In the genomic region with DNA sequence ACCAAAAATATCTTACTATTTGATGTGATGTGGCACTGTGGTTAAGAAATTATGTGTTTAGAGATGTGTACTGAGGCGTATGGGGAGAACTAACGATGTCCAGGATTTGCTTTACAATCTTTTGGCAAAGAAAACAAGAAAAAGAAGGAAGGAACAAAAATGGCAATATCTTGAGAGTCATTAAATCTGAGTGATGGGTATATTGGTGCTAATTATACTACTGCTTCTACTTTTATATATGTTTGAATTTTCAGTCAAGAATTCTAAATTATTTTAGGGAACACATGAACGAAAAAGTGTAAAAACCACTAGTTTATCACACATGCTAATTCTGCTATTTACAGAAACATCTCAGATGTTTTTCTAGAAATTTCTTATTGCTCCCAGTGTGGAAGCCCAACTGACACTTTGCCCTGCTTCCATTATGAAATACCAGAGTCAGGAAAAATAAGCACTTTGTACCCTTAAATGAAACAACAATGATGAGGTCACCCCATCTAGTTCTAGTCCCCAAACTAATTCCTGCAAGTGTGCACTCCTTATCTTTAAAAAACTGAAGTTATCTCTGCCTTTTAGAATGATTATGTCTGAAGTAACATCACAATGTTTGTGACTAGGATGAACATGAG, we compare ENCODE assay signal across 1 cellular context.
TF ChIP-seq lines count a peak whose summit lies in the region.

No MANE protein-coding gene starts in this region.

TF ChIP-seq in HepG2, 621 proteins besides CTCF, POLR2A, EP300 and RAD21 (continued from another document and continues in another):
- TF ChIP-seq, protein P1, sequence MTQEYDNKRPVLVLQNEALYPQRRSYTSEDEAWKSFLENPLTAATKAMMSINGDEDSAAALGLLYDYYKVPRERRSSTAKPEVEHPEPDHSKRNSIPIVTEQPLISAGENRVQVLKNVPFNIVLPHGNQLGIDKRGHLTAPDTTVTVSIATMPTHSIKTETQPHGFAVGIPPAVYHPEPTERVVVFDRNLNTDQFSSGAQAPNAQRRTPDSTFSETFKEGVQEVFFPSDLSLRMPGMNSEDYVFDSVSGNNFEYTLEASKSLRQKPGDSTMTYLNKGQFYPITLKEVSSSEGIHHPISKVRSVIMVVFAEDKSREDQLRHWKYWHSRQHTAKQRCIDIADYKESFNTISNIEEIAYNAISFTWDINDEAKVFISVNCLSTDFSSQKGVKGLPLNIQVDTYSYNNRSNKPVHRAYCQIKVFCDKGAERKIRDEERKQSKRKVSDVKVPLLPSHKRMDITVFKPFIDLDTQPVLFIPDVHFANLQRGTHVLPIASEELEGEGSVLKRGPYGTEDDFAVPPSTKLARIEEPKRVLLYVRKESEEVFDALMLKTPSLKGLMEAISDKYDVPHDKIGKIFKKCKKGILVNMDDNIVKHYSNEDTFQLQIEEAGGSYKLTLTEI (CRISPR knock-in tag; conservative IDR thresholded peaks at IDR 0.05): no peak
- no peak for TF ChIP-seq ZBTB25 (CRISPR knock-in tag; IDR thresholded peaks at IDR 0.05)
- no peak for TF ChIP-seq RERE (CRISPR knock-in tag; IDR thresholded peaks at IDR 0.05; ENCODE audit: low read depth)
- TF ChIP-seq, protein P2, sequence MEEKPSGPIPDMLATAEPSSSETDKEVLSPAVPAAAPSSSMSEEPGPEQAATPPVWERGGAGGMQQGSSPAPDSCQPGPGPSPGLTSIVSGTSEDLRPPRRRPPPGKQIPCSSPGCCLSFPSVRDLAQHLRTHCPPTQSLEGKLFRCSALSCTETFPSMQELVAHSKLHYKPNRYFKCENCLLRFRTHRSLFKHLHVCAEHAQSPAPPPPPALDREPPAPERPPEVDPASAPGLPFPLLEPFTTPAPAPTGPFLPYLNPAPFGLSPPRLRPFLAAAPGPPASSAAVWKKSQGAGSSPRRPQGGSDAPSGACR (CRISPR knock-in tag; IDR thresholded peaks at IDR 0.05): 0 out of 2 replicates have a peak, but pooled peaks have one; percentile 39
- peak; percentile 59 for TF ChIP-seq CEBPG (CRISPR knock-in tag; IDR thresholded peaks at IDR 0.05)
- TF ChIP-seq, protein P3, sequence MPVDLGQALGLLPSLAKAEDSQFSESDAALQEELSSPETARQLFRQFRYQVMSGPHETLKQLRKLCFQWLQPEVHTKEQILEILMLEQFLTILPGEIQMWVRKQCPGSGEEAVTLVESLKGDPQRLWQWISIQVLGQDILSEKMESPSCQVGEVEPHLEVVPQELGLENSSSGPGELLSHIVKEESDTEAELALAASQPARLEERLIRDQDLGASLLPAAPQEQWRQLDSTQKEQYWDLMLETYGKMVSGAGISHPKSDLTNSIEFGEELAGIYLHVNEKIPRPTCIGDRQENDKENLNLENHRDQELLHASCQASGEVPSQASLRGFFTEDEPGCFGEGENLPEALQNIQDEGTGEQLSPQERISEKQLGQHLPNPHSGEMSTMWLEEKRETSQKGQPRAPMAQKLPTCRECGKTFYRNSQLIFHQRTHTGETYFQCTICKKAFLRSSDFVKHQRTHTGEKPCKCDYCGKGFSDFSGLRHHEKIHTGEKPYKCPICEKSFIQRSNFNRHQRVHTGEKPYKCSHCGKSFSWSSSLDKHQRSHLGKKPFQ (CRISPR knock-in tag; IDR thresholded peaks at IDR 0.05; ENCODE audit: insufficient replicate concordance): no peak
- no peak for TF ChIP-seq ZNF33B (CRISPR knock-in tag; IDR thresholded peaks at IDR 0.05)
- peak; percentile 88 for TF ChIP-seq JUN (CRISPR knock-in tag; IDR thresholded peaks at IDR 0.05)
- TF ChIP-seq CAMTA2 (CRISPR knock-in tag; IDR thresholded peaks at IDR 0.05; ENCODE audit: borderline replicate concordance): no peak
- TF ChIP-seq FOSL2 (CRISPR knock-in tag; IDR thresholded peaks at IDR 0.05): no peak
- no peak for TF ChIP-seq ARID2 (CRISPR knock-in tag; IDR thresholded peaks at IDR 0.05; ENCODE audit: borderline replicate concordance)
- TF ChIP-seq, protein P4, sequence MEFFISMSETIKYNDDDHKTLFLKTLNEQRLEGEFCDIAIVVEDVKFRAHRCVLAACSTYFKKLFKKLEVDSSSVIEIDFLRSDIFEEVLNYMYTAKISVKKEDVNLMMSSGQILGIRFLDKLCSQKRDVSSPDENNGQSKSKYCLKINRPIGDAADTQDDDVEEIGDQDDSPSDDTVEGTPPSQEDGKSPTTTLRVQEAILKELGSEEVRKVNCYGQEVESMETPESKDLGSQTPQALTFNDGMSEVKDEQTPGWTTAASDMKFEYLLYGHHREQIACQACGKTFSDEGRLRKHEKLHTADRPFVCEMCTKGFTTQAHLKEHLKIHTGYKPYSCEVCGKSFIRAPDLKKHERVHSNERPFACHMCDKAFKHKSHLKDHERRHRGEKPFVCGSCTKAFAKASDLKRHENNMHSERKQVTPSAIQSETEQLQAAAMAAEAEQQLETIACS (CRISPR knock-in tag; IDR thresholded peaks at IDR 0.05): no peak
- peak; percentile 59; the same call in 1 of the 2 replicates for TF ChIP-seq FOXJ3 (CRISPR knock-in tag; IDR thresholded peaks at IDR 0.05; ENCODE audit: borderline replicate concordance)
- no peak for TF ChIP-seq ZIK1 (CRISPR knock-in tag; IDR thresholded peaks at IDR 0.05; ENCODE audit: borderline replicate concordance, low read depth)
- no peak for TF ChIP-seq ZNF607 (CRISPR knock-in tag; IDR thresholded peaks at IDR 0.05; ENCODE audit: borderline replicate concordance)
- TF ChIP-seq MXD1 (CRISPR knock-in tag; IDR thresholded peaks at IDR 0.05): no peak
- TF ChIP-seq, protein P5, sequence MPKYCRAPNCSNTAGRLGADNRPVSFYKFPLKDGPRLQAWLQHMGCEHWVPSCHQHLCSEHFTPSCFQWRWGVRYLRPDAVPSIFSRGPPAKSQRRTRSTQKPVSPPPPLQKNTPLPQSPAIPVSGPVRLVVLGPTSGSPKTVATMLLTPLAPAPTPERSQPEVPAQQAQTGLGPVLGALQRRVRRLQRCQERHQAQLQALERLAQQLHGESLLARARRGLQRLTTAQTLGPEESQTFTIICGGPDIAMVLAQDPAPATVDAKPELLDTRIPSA (CRISPR knock-in tag; IDR thresholded peaks at IDR 0.05; ENCODE audit: borderline replicate concordance): no peak
- TF ChIP-seq ZNF263 (CRISPR knock-in tag; IDR thresholded peaks at IDR 0.05): no peak
- TF ChIP-seq HNF4A (CRISPR knock-in tag; IDR thresholded peaks at IDR 0.05): peak; percentile 81
- TF ChIP-seq MAFK (conservative IDR thresholded peaks at IDR 0.05 in 1 of 2, IDR thresholded peaks at IDR 0.05 in 1 of 2; ENCODE audit: low read length in 2 of 2): peak; percentile 14 to 52; a peak in 2 of 4 replicates
- TF ChIP-seq ZFP37 (CRISPR knock-in tag; IDR thresholded peaks at IDR 0.05; ENCODE audit: borderline replicate concordance): no peak
- peak; percentile 56 for TF ChIP-seq HNF4G (IDR thresholded peaks at IDR 0.05; ENCODE audit: borderline replicate concordance, low read depth, low read length)
- TF ChIP-seq HNF4G (CRISPR knock-in tag; IDR thresholded peaks at IDR 0.05; ENCODE audit: borderline replicate concordance, low read depth): no peak
- TF ChIP-seq ZNF317 (CRISPR knock-in tag; IDR thresholded peaks at IDR 0.05): no peak; the same call in 1 of the 2 replicates
- TF ChIP-seq BORCS8-MEF2B (CRISPR knock-in tag; IDR thresholded peaks at IDR 0.05): no peak
- TF ChIP-seq HNRNPL (IDR thresholded peaks at IDR 0.05; ENCODE audit: low read depth, low read length): no peak
- TF ChIP-seq NR2F1 (CRISPR knock-in tag; IDR thresholded peaks at IDR 0.05): peak in 1 of 2 experiments; percentile 35; a peak in 1 of 4 replicates
- TF ChIP-seq NRL (CRISPR knock-in tag; IDR thresholded peaks at IDR 0.05; ENCODE audit: borderline replicate concordance): no peak
- TF ChIP-seq, protein P6, sequence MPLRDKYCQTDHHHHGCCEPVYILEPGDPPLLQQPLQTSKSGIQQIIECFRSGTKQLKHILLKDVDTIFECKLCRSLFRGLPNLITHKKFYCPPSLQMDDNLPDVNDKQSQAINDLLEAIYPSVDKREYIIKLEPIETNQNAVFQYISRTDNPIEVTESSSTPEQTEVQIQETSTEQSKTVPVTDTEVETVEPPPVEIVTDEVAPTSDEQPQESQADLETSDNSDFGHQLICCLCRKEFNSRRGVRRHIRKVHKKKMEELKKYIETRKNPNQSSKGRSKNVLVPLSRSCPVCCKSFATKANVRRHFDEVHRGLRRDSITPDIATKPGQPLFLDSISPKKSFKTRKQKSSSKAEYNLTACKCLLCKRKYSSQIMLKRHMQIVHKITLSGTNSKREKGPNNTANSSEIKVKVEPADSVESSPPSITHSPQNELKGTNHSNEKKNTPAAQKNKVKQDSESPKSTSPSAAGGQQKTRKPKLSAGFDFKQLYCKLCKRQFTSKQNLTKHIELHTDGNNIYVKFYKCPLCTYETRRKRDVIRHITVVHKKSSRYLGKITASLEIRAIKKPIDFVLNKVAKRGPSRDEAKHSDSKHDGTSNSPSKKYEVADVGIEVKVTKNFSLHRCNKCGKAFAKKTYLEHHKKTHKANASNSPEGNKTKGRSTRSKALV (CRISPR knock-in tag; IDR thresholded peaks at IDR 0.05): peak; percentile 69; the same call in 1 of the 2 replicates
- TF ChIP-seq, protein P7, sequence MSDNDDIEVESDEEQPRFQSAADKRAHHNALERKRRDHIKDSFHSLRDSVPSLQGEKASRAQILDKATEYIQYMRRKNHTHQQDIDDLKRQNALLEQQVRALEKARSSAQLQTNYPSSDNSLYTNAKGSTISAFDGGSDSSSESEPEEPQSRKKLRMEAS (IDR thresholded peaks at IDR 0.05): peak; percentile 28; the same call in 1 of the 2 replicates
- TF ChIP-seq ATF7 (IDR thresholded peaks at IDR 0.05): peak; percentile 70
- TF ChIP-seq ATF7 (CRISPR knock-in tag; IDR thresholded peaks at IDR 0.05): peak; percentile 53; the same call in 1 of the 2 replicates
- TF ChIP-seq ZNF484 (CRISPR knock-in tag; IDR thresholded peaks at IDR 0.05; ENCODE audit: borderline replicate concordance, low read depth): no peak
- TF ChIP-seq NAIF1 (CRISPR knock-in tag; IDR thresholded peaks at IDR 0.05; ENCODE audit: borderline replicate concordance): no peak
- TF ChIP-seq JDP2 (CRISPR knock-in tag; IDR thresholded peaks at IDR 0.05; ENCODE audit: borderline replicate concordance): no peak
- peak; percentile 64; the same call in 1 of the 2 replicates for TF ChIP-seq NCOR1 (IDR thresholded peaks at IDR 0.05; ENCODE audit: borderline replicate concordance, low read length)
- no peak for TF ChIP-seq ZBTB49 (CRISPR knock-in tag; IDR thresholded peaks at IDR 0.05; ENCODE audit: borderline replicate concordance)
- no peak for TF ChIP-seq ZNF644 (CRISPR knock-in tag; IDR thresholded peaks at IDR 0.05; ENCODE audit: low read depth)
- no peak for TF ChIP-seq SETDB1 (CRISPR knock-in tag; IDR thresholded peaks at IDR 0.05; ENCODE audit: borderline replicate concordance)
